Comparison of ENCODE assay signal across 23 cellular contexts in the genomic region with DNA sequence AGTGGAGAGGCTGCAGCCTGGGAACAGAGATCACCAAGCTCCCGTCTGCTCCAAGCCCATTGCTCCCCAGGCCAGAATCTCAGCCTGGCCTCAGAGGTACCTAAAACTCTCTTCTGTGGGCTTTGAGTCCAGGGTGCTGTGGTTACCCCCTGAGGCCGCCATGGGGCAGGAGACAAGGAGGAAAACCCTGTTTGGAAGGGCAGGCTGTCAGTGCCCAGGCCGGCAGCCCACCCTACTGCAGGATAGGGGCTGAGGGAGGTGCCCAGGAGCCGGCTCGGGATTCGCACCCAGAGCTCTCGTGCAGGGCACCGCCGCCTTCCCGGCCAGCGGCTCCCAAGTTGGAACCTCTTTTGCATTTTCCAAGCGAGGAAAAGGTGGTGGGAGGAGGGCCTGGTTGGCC. TPM values are rescaled to one million over a fixed set of nuclear protein-coding genes. Genes with fewer than 3 reads are reported as not detected.
DNase-seq lines count a peak whose midpoint lies in the region; ATAC-seq and TF ChIP-seq lines count a peak whose summit lies in the region.
"Had no signal": no experiment of that assay in that cellular context is flagged by ENCODE, and none has a peak within 500 bp of the region (broad histone marks: within the 10 kb centered on the region; RNA-seq: fewer than 3 reads in every experiment).

No MANE protein-coding gene starts in this region.

- H3K4ac ChIP-seq in neuronal stem cell (ENCODE audit: low read length) = no peak overlapping the region

- no peak overlapping the region for H2AFZ ChIP-seq in neuronal stem cell (ENCODE audit: low read length)

- H3K27me3 ChIP-seq in heart right ventricle (peaks cover 27 to 91% (median 78%) of the 10 kb centered on the region in 7 donors), RWPE2 (ENCODE audit: insufficient read depth, poor library complexity, severe bottlenecking) (peaks cover 91% of the 10 kb centered on the region), neuronal stem cell (ENCODE audit: control insufficient read depth in 3 of 3, insufficient read depth in 3 of 3, low read depth in 1 of 3, low read length in 3 of 3) (peaks cover 0 to 85% (median 0%) of the 10 kb centered on the region in 3 experiments)

- no peak overlapping the region for H3K4me2 ChIP-seq in neuronal stem cell (ENCODE audit: insufficient read depth, low read length, poor library complexity, severe bottlenecking)

- H3K27ac Mint-ChIP-seq in WTC11 = no peak overlapping the region
- H3K27ac Mint-ChIP-seq in naive thymus-derived CD8-positive, alpha-beta T cell = no peak overlapping the region
- H3K27ac Mint-ChIP-seq: CD4-positive, CD25-positive, alpha-beta regulatory T cell; CD8-positive, alpha-beta memory T cell; HFFc6 had no signal

- no peaks in the 10 kb centered on the region for H3K9me3 Mint-ChIP-seq in WTC11
- no peaks in the 10 kb centered on the region for H3K9me3 Mint-ChIP-seq in naive thymus-derived CD8-positive, alpha-beta T cell
- H3K9me3 Mint-ChIP-seq: CD4-positive, CD25-positive, alpha-beta regulatory T cell; CD8-positive, alpha-beta memory T cell; HFFc6 had no signal

- no peak overlapping the region for H2BK5ac ChIP-seq in neuronal stem cell (ENCODE audit: low read length)

- POLR2A ChIA-PET in WTC11 (lab: Charles Lee) = interaction anchor here (0.6 kb wide), 1 partner anchor 414 kb away, joined by 4 read pairs; no protein-coding TSS in a partner anchor
- POLR2A ChIA-PET in naive thymus-derived CD8-positive, alpha-beta T cell (lab: Charles Lee) = no interaction called here

- TF ChIP-seq CTCF in heart right ventricle (IDR thresholded peaks at IDR 0.05) = no peak
- no peak for TF ChIP-seq CTCF in RWPE2 (IDR thresholded peaks at IDR 0.05; ENCODE audit: poor library complexity, severe bottlenecking)
- TF ChIP-seq CTCF in WTC11 (IDR thresholded peaks at IDR 0.05) = no peak

- H4K91ac ChIP-seq in neuronal stem cell (ENCODE audit: low read depth, low read length, poor library complexity) = no peak overlapping the region

- H3K4me3 Mint-ChIP-seq in WTC11 = no peak overlapping the region
- H3K4me3 Mint-ChIP-seq in naive thymus-derived CD8-positive, alpha-beta T cell = no peak overlapping the region
- H3K4me3 Mint-ChIP-seq: CD4-positive, CD25-positive, alpha-beta regulatory T cell; CD8-positive, alpha-beta memory T cell; HFFc6 had no signal

- no peaks in the 10 kb centered on the region for H3K79me1 ChIP-seq in neuronal stem cell (ENCODE audit: low read depth, low read length)

- H3K4me1 Mint-ChIP-seq in WTC11 = no peaks in the 10 kb centered on the region
- H3K4me1 Mint-ChIP-seq in naive thymus-derived CD8-positive, alpha-beta T cell = peaks cover 0 to 3% (median under 1%) of the 10 kb centered on the region in 4 donors
- H3K4me1 Mint-ChIP-seq: CD4-positive, CD25-positive, alpha-beta regulatory T cell; CD8-positive, alpha-beta memory T cell had no signal

- no peak overlapping the region for H3K14ac ChIP-seq in neuronal stem cell (ENCODE audit: low read length)

- H2BK120ac ChIP-seq in neuronal stem cell (ENCODE audit: low read depth, low read length) = no peak overlapping the region

- H2AK5ac ChIP-seq in neuronal stem cell (ENCODE audit: low read depth, low read length) = peak overlapping the region; percentile 71

- H3K27ac ChIP-seq in heart right ventricle (no peak overlapping the region), RWPE2 (ENCODE audit: poor library complexity, severe bottlenecking) (no peak overlapping the region), neuronal stem cell (replicated peaks; ENCODE audit: low read length) (no peak overlapping the region)

- no peaks in the 10 kb centered on the region for H3K9me3 ChIP-seq in heart right ventricle
- H3K9me3 ChIP-seq in RWPE2 (ENCODE audit: severe bottlenecking) = no peaks in the 10 kb centered on the region
- no peaks in the 10 kb centered on the region for H3K9me3 ChIP-seq in neuronal stem cell (replicated peaks in 1 of 2; ENCODE audit: control insufficient read depth in 2 of 2, insufficient read depth in 1 of 2, low read depth in 1 of 2, low read length in 2 of 2)
- H3K9me3 ChIP-seq: BE2C had no signal

- DNase-seq in Right ventricle myocardium superior (peak; percentile 22), heart right ventricle (no peak), RWPE2 (ENCODE audit: low spot score) (no peak), WTC11 (ENCODE audit: low spot score) (peak; percentile 5), neuronal stem cell (ENCODE audit: low spot score) (no peak), pons (ENCODE audit: low spot score) (no peak)
- no peak for DNase-seq in naive thymus-derived CD8-positive, alpha-beta T cell
- DNase-seq: ACHN; BE2C; C1 segment of cervical spinal cord; CD4-positive, CD25-positive, alpha-beta regulatory T cell; COR-L47; DMS 273 treated with DMSO at 0.1 percent for 48 hours; DMS53; DND-41; EL; GOT3; H7; HFFc6 had no signal

- H3K23ac ChIP-seq in neuronal stem cell (ENCODE audit: low read depth, low read length, poor library complexity) = no peak overlapping the region

- no peak overlapping the region for H4K8ac ChIP-seq in neuronal stem cell (ENCODE audit: low read depth, low read length)

- intact Hi-C loops in Right ventricle myocardium superior (cut with DNase I) = no loop called here
- intact Hi-C loops in heart right ventricle (cut with DNase I) = no loop called here

- CTCF ChIA-PET in WTC11 (lab: Charles Lee) = no interaction called here

- H2BK15ac ChIP-seq in neuronal stem cell (ENCODE audit: low read length) = peak overlapping the region; percentile 37

- H2BK12ac ChIP-seq in neuronal stem cell (ENCODE audit: low read length) = no peak overlapping the region

- ATAC-seq in Right ventricle myocardium superior (ENCODE audit: poor library complexity) (no peak), heart right ventricle (no peak), RWPE2 (ENCODE audit: low read depth) (peak; percentile 17; the same call in 1 of the 3 replicates), WTC11 (no peak), HG02763 (IDR thresholded peaks at IDR 0.05; ENCODE audit: unreplicated experiment) (no peak)
- ATAC-seq in naive thymus-derived CD8-positive, alpha-beta T cell = no peak
- ATAC-seq: GM12878, HCT116 had no signal

- WGBS in heart right ventricle, 2 donors = 54 to 59% methylated on average over 12 of the region's 12 CpGs
- no CpG with 5 or more reads among the region's 12 CpGs for WGBS in neuronal stem cell (ENCODE audit: extremely low coverage in 2 of 2, insufficient read length in 2 of 2, insufficient replicate concordance in 1 of 2), 2 donors

- H3K4me1 ChIP-seq in heart right ventricle (no peaks in the 10 kb centered on the region), RWPE2 (ENCODE audit: insufficient read depth, poor library complexity, severe bottlenecking) (no peaks in the 10 kb centered on the region), neuronal stem cell (ENCODE audit: control insufficient read depth in 2 of 2, insufficient read depth in 1 of 2, low read depth in 1 of 2, low read length in 2 of 2) (peaks cover 0 to 4% of the 10 kb centered on the region in 2 donors)
- H3K4me1 ChIP-seq: BE2C had no signal

- no peak overlapping the region for H3K4me3 ChIP-seq in heart right ventricle
- H3K4me3 ChIP-seq in RWPE2 (ENCODE audit: severe bottlenecking) = no peak overlapping the region
- no peak overlapping the region for H3K4me3 ChIP-seq in neuronal stem cell (ENCODE audit: low read length in 2 of 2)
- H3K4me3 ChIP-seq: GM12878 had no signal

- H3K27me3 Mint-ChIP-seq in WTC11 (ENCODE audit: low read depth) = peaks cover 3% of the 10 kb centered on the region; the same call in 1 of the 2 replicates
- H3K27me3 Mint-ChIP-seq in naive thymus-derived CD8-positive, alpha-beta T cell = peaks cover 10 to 55% (median 28%) of the 10 kb centered on the region in 5 donors

- H3K18ac ChIP-seq in neuronal stem cell (ENCODE audit: low read length) = no peak overlapping the region

- H3K36me3 ChIP-seq in heart right ventricle (no peaks in the 10 kb centered on the region), RWPE2 (ENCODE audit: low read depth) (no peaks in the 10 kb centered on the region), neuronal stem cell (replicated peaks in 1 of 2; ENCODE audit: control insufficient read depth in 2 of 2, insufficient read depth in 2 of 2, low read length in 2 of 2) (no peaks in the 10 kb centered on the region)
- H3K36me3 ChIP-seq: BE2C had no signal

- H3K36me3 Mint-ChIP-seq in WTC11 = no peaks in the 10 kb centered on the region
- peaks cover 0 to 2% (median 0%) of the 10 kb centered on the region in 3 donors for H3K36me3 Mint-ChIP-seq in naive thymus-derived CD8-positive, alpha-beta T cell
- H3K36me3 Mint-ChIP-seq: CD4-positive, CD25-positive, alpha-beta regulatory T cell; CD8-positive, alpha-beta memory T cell had no signal

- H3K9ac ChIP-seq in neuronal stem cell (ENCODE audit: low read depth, low read length, poor library complexity) = no peak overlapping the region

TF ChIP-seq in WTC11, 78 proteins besides CTCF, POLR2A, EP300 and RAD21 (continues in another document):
- TF ChIP-seq NFATC4 (CRISPR knock-in tag; IDR thresholded peaks at IDR 0.05) = no peak
- TF ChIP-seq PRRX2 (CRISPR knock-in tag; IDR thresholded peaks at IDR 0.05) = no peak
- no peak for TF ChIP-seq SMAD4 (CRISPR knock-in tag; IDR thresholded peaks at IDR 0.05)
- no peak for TF ChIP-seq ZNF317 (CRISPR knock-in tag; IDR thresholded peaks at IDR 0.05; ENCODE audit: borderline replicate concordance, low read depth)
- no peak for TF ChIP-seq ESRRA (CRISPR knock-in tag; IDR thresholded peaks at IDR 0.05; ENCODE audit: borderline replicate concordance)
- TF ChIP-seq, protein P1, sequence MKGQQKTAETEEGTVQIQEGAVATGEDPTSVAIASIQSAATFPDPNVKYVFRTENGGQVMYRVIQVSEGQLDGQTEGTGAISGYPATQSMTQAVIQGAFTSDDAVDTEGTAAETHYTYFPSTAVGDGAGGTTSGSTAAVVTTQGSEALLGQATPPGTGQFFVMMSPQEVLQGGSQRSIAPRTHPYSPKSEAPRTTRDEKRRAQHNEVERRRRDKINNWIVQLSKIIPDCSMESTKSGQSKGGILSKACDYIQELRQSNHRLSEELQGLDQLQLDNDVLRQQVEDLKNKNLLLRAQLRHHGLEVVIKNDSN (CRISPR knock-in tag; IDR thresholded peaks at IDR 0.05) = no peak

RNA-seq across cellular contexts. Expression of gene UNCX, which starts 24.5 kb away (rescaled TPM):
- total RNA-seq in Right ventricle myocardium superior = not detected
- total RNA-seq in heart right ventricle = not detected
- polyA plus RNA-seq in heart right ventricle = not detected
- not detected in 3 replicates for total RNA-seq in WTC11 (2021)
- 0.01 TPM for polyA plus RNA-seq in neuronal stem cell (2013, experiment 1 of 2)
- 0.01 TPM for polyA plus RNA-seq in neuronal stem cell (2013, experiment 2 of 2)
- not detected for total RNA-seq in naive thymus-derived CD8-positive, alpha-beta T cell
- not detected for polyA plus RNA-seq in naive thymus-derived CD8-positive, alpha-beta T cell
- total RNA-seq: CD4-positive, CD25-positive, alpha-beta regulatory T cell; CD8-positive, alpha-beta memory T cell; GM12878; H7; HFFc6 had no signal
- polyA plus RNA-seq: CD4-positive, CD25-positive, alpha-beta regulatory T cell; CD8-positive, alpha-beta memory T cell; GM12878 had no signal

Comparison
In these comparisons a context has a peak if more than half of its experiments do, and no peak if none do; other contexts are left out.
1. DNase-seq: peak in Right ventricle myocardium superior (single experiment) and WTC11 (single experiment); none in heart right ventricle (0 of 2), RWPE2 (single experiment), neuronal stem cell (single experiment), naive thymus-derived CD8-positive, alpha-beta T cell (0 of 10) and pons (single experiment).